In the genomic region with DNA sequence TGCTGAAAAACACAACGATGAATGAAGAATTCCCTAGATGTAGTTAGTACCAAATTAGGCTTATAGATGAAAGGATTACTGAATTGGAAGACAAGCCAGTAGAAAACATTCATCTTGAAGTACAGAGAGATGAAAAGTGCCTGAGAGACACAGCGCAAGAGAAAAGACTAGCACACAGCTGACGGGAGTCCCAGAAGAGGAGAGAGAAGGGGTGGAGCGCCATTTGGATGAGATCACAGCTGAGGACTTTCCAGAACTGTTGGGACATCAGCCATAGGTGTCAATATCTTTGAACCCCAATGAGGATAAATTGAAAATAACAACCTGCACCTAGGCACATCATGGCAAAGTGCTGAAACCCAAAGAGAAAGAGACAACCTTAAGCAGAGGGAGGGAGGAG, we compare ENCODE assay signal across 25 cellular contexts.
"Had no signal": no experiment of that assay in that cellular context is flagged by ENCODE, and none has a peak within 500 bp of the region (broad histone marks: within the 10 kb centered on the region; RNA-seq: fewer than 3 reads in every experiment).

No MANE protein-coding gene starts in this region.

- H3K36me3 ChIP-seq: gastrocnemius medialis, ovary, right atrium auricular region, transverse colon, uterus had no signal

- DNase-seq: effector CD4-positive, alpha-beta T cell; foreskin fibroblast; heart left ventricle; hippocampal formation; immature natural killer cell; islet precursor cell; kidney glomerular epithelial cell; left ventricle myocardium superior; lower lobe of right lung; naive thymus-derived CD8-positive, alpha-beta T cell; nephron progenitor cell; nucleus accumbens; ovary; stimulated activated CD4-positive, alpha-beta T cell treated with anti-CD3 and anti-CD28 coated beads, Interleukin-12 subunit alpha, Interleukin-12 subunit beta, amount 100 ng/mL, for 4 hours; stimulated activated CD4-positive, alpha-beta T cell treated with anti-CD3 and anti-CD28 coated beads, Interleukin-1b, Interleukin-23, amount 100 ng/mL, for 48 hours; stimulated activated CD4-positive, alpha-beta T cell treated with anti-CD3 and anti-CD28 coated beads, Interleukin-4, amount 100 ng/mL, for 1 hour; stimulated activated CD8-positive, alpha-beta memory T cell treated with anti-CD3 and anti-CD28 coated beads, Interleukin-4, amount 100 ng/mL, for 48 hours; stimulated activated naive CD4-positive, alpha-beta T cell; transverse colon; upper lobe of right lung; uterus had no signal

- H3K27me3 Mint-ChIP-seq: naive thymus-derived CD8-positive, alpha-beta T cell had no signal

- H3K9me3 Mint-ChIP-seq: immature natural killer cell had no signal

- H3K27ac Mint-ChIP-seq: nephron progenitor cell had no signal

- H3K4me3 Mint-ChIP-seq: immature natural killer cell; naive thymus-derived CD8-positive, alpha-beta T cell; nephron progenitor cell had no signal

- H3K4me3 ChIP-seq: dorsolateral prefrontal cortex, gastrocnemius medialis, heart left ventricle, lower lobe of right lung, ovary, right atrium auricular region, smooth muscle cell, transverse colon, upper lobe of right lung, uterus had no signal

- H3K27ac ChIP-seq: lower lobe of right lung, ovary, right atrium auricular region, transverse colon, upper lobe of right lung, uterus had no signal

- H3K4me1 ChIP-seq: lower lobe of right lung, right atrium auricular region, transverse colon, upper lobe of right lung, uterus had no signal

- H3K9me3 ChIP-seq: gastrocnemius medialis, lower lobe of right lung, transverse colon, upper lobe of right lung, uterus had no signal
